Comparison of ENCODE assay signal across 9 cellular contexts in genomic region chr11:18720086-18720810, GRCh38. TPM values are rescaled to one million over a fixed set of nuclear protein-coding genes. Genes with fewer than 3 reads are reported as not detected.
A peak's percentile ranks its signal among the peaks of the same experiment; 100 is the strongest.
DNase-seq lines count a peak whose midpoint lies in the region; ATAC-seq and TF ChIP-seq lines count a peak whose summit lies in the region.
"Had no signal": no experiment of that assay in that cellular context is flagged by ENCODE, and none has a peak within 500 bp of the region (broad histone marks: within the 10 kb centered on the region; RNA-seq: fewer than 3 reads in every experiment).

No MANE protein-coding gene starts in this region.

- peak; percentile 39 for DNase-seq in DMS53 (lab: John Stamatoyannopoulos, UW)
- no peak for DNase-seq in DMS53 treated with DMSO at 0.1 percent for 48 hours (lab: John Stamatoyannopoulos, UW; ENCODE audit: unreplicated experiment)
- peak; percentile 67 for DNase-seq in fibroblast of gingiva (ENCODE audit: low read depth)
- no peak for DNase-seq in A673 (ENCODE audit: low spot score)

- no peaks in the 10 kb centered on the region for H3K27me3 ChIP-seq in rectal smooth muscle tissue (ENCODE audit: control insufficient read depth, insufficient read depth, low read length)
- H3K27me3 ChIP-seq in A673 (replicated peaks; ENCODE audit: insufficient read depth, low read depth, low read length, poor library complexity) = no peaks in the 10 kb centered on the region

- no peak for TF ChIP-seq CTCF in A673 (conservative IDR thresholded peaks at IDR 0.05; ENCODE audit: low read depth, low read length)

- no peak overlapping the region for H3K9ac ChIP-seq in rectal smooth muscle tissue (ENCODE audit: low read length)

- peak overlapping the region; percentile 80 for H3K4me3 ChIP-seq in rectal smooth muscle tissue (ENCODE audit: low read length)
- no peak overlapping the region for H3K4me3 ChIP-seq in A673 (ENCODE audit: low read depth, low read length, poor library complexity, severe bottlenecking)

- no peak overlapping the region for H3K27ac ChIP-seq in rectal smooth muscle tissue (ENCODE audit: low read depth, low read length)
- H3K27ac ChIP-seq in A673 (ENCODE audit: low read depth, low read length, poor library complexity, severe bottlenecking) = no peak overlapping the region

- no peaks in the 10 kb centered on the region for H3K9me3 ChIP-seq in A673 (ENCODE audit: low read depth, low read length, poor library complexity, severe bottlenecking)

- H3K4me1 ChIP-seq in rectal smooth muscle tissue (ENCODE audit: control insufficient read depth, insufficient read depth, low read length) (peaks cover 9% of the 10 kb centered on the region), A673 (ENCODE audit: insufficient read depth, low read length, poor library complexity, severe bottlenecking) (peaks cover 3% of the 10 kb centered on the region)

- ATAC-seq in SK-N-SH treated with all-trans-retinoic acid at 6 μM for 48 hours (peak; percentile 71), GM19023 (IDR thresholded peaks at IDR 0.05; ENCODE audit: unreplicated experiment) (no peak), GM21619 (IDR thresholded peaks at IDR 0.05; ENCODE audit: unreplicated experiment) (no peak)

- H3K36me3 ChIP-seq in rectal smooth muscle tissue (ENCODE audit: control insufficient read depth, insufficient read depth, low read length) (no peaks in the 10 kb centered on the region), A673 (ENCODE audit: insufficient read depth, low read length, poor library complexity, severe bottlenecking) (no peaks in the 10 kb centered on the region)

- POLR2A ChIA-PET in A673 (lab: Charles Lee; ENCODE audit: low non-redundant PET) = no interaction called here

- CTCF ChIA-PET in A673 (lab: Charles Lee) = interaction anchor here (0.6 to 0.7 kb wide), 2 partner anchors 25 to 605 kb away, joined by 3 to 7 read pairs; no protein-coding TSS in a partner anchor

- BruUV-seq in A673 (replicated peaks; lab: Mats Ljungman, UMichigan) = no TSS peak

- intact Hi-C loops in A673 (cut with micrococcal nuclease; ENCODE audit: unreplicated experiment) = loop anchor here (10.0 kb wide), 1 partner anchor 175 kb away; no protein-coding TSS in a partner anchor

TF ChIP-seq in SK-N-SH treated with all-trans-retinoic acid at 6 μM for 48 hours, 23 proteins besides CTCF, POLR2A, EP300 and RAD21:
- TF ChIP-seq GLIS3 (CRISPR knock-in tag; IDR thresholded peaks at IDR 0.05) (no peak), OSR1 (CRISPR knock-in tag; IDR thresholded peaks at IDR 0.05) (no peak), BACH2 (CRISPR knock-in tag; IDR thresholded peaks at IDR 0.05; ENCODE audit: borderline replicate concordance) (no peak), ZNF565 (CRISPR knock-in tag; conservative IDR thresholded peaks at IDR 0.05; ENCODE audit: low read depth) (no peak), TCF4 (CRISPR knock-in tag; IDR thresholded peaks at IDR 0.05; ENCODE audit: borderline replicate concordance) (no peak), SNAI2 (CRISPR knock-in tag; IDR thresholded peaks at IDR 0.05) (no peak), ZNF70 (CRISPR knock-in tag; IDR thresholded peaks at IDR 0.05) (no peak), ARNTL (CRISPR knock-in tag; IDR thresholded peaks at IDR 0.05; ENCODE audit: borderline replicate concordance, low read depth) (no peak), ZFP30 (CRISPR knock-in tag; IDR thresholded peaks at IDR 0.05) (no peak), TOX (CRISPR knock-in tag; IDR thresholded peaks at IDR 0.05; ENCODE audit: borderline replicate concordance) (no peak), RARB (CRISPR knock-in tag; IDR thresholded peaks at IDR 0.05) (no peak), PPARA (CRISPR knock-in tag; IDR thresholded peaks at IDR 0.05; ENCODE audit: borderline replicate concordance) (no peak), CSDC2 (CRISPR knock-in tag; IDR thresholded peaks at IDR 0.05) (no peak), ESRRG (CRISPR knock-in tag; IDR thresholded peaks at IDR 0.05) (no peak), ZNF8 (CRISPR knock-in tag; IDR thresholded peaks at IDR 0.05) (no peak), ISL1 (CRISPR knock-in tag; IDR thresholded peaks at IDR 0.05) (no peak)
- TF ChIP-seq, protein P1, sequence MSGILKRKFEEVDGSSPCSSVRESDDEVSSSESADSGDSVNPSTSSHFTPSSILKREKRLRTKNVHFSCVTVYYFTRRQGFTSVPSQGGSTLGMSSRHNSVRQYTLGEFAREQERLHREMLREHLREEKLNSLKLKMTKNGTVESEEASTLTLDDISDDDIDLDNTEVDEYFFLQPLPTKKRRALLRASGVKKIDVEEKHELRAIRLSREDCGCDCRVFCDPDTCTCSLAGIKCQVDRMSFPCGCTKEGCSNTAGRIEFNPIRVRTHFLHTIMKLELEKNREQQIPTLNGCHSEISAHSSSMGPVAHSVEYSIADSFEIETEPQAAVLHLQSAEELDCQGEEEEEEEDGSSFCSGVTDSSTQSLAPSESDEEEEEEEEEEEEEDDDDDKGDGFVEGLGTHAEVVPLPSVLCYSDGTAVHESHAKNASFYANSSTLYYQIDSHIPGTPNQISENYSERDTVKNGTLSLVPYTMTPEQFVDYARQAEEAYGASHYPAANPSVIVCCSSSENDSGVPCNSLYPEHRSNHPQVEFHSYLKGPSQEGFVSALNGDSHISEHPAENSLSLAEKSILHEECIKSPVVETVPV (CRISPR knock-in tag; IDR thresholded peaks at IDR 0.05) = no peak
- TF ChIP-seq, protein P2, sequence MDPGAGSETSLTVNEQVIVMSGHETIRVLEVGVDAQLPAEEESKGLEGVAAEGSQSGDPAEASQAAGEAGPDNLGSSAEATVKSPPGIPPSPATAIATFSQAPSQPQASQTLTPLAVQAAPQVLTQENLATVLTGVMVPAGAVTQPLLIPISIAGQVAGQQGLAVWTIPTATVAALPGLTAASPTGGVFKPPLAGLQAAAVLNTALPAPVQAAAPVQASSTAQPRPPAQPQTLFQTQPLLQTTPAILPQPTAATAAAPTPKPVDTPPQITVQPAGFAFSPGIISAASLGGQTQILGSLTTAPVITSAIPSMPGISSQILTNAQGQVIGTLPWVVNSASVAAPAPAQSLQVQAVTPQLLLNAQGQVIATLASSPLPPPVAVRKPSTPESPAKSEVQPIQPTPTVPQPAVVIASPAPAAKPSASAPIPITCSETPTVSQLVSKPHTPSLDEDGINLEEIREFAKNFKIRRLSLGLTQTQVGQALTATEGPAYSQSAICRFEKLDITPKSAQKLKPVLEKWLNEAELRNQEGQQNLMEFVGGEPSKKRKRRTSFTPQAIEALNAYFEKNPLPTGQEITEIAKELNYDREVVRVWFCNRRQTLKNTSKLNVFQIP (CRISPR knock-in tag; IDR thresholded peaks at IDR 0.05; ENCODE audit: borderline replicate concordance, low read depth) = no peak
- TF ChIP-seq, protein P3, sequence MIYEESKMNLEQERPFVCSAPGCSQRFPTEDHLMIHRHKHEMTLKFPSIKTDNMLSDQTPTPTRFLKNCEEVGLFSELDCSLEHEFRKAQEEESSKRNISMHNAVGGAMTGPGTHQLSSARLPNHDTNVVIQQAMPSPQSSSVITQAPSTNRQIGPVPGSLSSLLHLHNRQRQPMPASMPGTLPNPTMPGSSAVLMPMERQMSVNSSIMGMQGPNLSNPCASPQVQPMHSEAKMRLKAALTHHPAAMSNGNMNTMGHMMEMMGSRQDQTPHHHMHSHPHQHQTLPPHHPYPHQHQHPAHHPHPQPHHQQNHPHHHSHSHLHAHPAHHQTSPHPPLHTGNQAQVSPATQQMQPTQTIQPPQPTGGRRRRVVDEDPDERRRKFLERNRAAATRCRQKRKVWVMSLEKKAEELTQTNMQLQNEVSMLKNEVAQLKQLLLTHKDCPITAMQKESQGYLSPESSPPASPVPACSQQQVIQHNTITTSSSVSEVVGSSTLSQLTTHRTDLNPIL (CRISPR knock-in tag; IDR thresholded peaks at IDR 0.05; ENCODE audit: low read depth) = no peak
- TF ChIP-seq, protein P4, sequence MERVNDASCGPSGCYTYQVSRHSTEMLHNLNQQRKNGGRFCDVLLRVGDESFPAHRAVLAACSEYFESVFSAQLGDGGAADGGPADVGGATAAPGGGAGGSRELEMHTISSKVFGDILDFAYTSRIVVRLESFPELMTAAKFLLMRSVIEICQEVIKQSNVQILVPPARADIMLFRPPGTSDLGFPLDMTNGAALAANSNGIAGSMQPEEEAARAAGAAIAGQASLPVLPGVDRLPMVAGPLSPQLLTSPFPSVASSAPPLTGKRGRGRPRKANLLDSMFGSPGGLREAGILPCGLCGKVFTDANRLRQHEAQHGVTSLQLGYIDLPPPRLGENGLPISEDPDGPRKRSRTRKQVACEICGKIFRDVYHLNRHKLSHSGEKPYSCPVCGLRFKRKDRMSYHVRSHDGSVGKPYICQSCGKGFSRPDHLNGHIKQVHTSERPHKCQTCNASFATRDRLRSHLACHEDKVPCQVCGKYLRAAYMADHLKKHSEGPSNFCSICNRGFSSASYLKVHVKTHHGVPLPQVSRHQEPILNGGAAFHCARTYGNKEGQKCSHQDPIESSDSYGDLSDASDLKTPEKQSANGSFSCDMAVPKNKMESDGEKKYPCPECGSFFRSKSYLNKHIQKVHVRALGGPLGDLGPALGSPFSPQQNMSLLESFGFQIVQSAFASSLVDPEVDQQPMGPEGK (CRISPR knock-in tag; IDR thresholded peaks at IDR 0.05; ENCODE audit: borderline replicate concordance) = no peak

RNA-seq across cellular contexts. Expression of gene IGSF22, which starts 5.7 kb away (rescaled TPM):
- total RNA-seq in A673 (2021) = not detected in 2 replicates
- total RNA-seq: A172 had no signal

RNA-seq across cellular contexts. Expression of gene TMEM86A, which starts 21.7 kb away (rescaled TPM):
- 0.09 and 0.24 TPM in 2 replicates for total RNA-seq in A673 (2021)

Comparison
In these comparisons a context has a peak if more than half of its experiments do, and no peak if none do; other contexts are left out.
1. DNase-seq: peak in DMS53 (single experiment) and fibroblast of gingiva (single experiment); none in DMS53 treated with DMSO at 0.1 percent for 48 hours (single experiment) and A673 (single experiment).